ENCODE assay signal across 17 cellular contexts in the genomic region with DNA sequence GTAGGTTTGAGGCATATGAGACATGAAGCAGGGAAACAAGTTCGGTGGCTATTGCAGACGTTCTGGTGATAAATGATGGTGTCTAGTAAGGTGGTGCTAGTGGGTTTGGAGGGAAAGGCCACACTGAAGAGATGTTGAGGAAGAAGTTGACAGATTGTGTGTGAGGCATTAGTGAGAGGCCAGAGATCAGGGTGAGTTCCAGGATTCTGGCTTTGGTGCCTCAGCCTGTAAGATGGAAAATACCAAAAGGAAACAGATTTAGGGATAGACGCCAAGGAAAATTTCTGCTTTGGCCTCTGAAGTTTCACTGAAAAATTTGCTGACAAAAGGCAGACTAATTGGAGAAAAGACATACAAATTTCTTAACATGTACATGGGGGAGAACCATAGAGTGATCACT.
"Had no signal": no experiment of that assay in that cellular context is flagged by ENCODE, and none has a peak within 500 bp of the region (broad histone marks: within the 10 kb centered on the region; RNA-seq: fewer than 3 reads in every experiment).

No MANE protein-coding gene starts in this region.

- ATAC-seq: naive thymus-derived CD4-positive, alpha-beta T cell; stimulated activated naive CD8-positive, alpha-beta T cell treated with anti-CD3 and anti-CD28 coated beads, Interleukin-15, Interleukin-2, amounts not matched to agents 100 U/mL and 50 U/mL, for 24 hours had no signal

- H3K27me3 ChIP-seq: esophagus squamous epithelium, hepatocyte, thyroid gland had no signal

- DNase-seq: activated CD4-positive, alpha-beta T cell treated with anti-CD3 and anti-CD28 coated beads, Interleukin-2, amount 10 ng/mL, durations not matched to agents 7 days and 5 days; activated CD4-positive, CD25-positive, alpha-beta regulatory T cell; activated effector memory CD4-positive, alpha-beta T cell treated with Interleukin-2 at 50 U/mL for 16 hours; activated T-cell treated with anti-CD3 and anti-CD28 coated beads, Interleukin-2, amount 50 U/mL, for 1 hour; amniotic stem cell; esophagus squamous epithelium; naive thymus-derived CD4-positive, alpha-beta T cell; SHP77 treated with DMSO at 0.1 percent for 48 hours; stimulated activated CD4-positive, alpha-beta T cell treated with anti-CD3 and anti-CD28 coated beads, Interleukin-12 subunit alpha, Interleukin-12 subunit beta, amount 100 ng/mL, for 4 hours; stimulated activated CD4-positive, alpha-beta T cell treated with anti-CD3 and anti-CD28 coated beads, Interleukin-2, amount 100 ng/mL, for 48 hours; stimulated activated naive CD8-positive, alpha-beta T cell treated with anti-CD3 and anti-CD28 coated beads, Interleukin-15, Interleukin-2, amounts not matched to agents 100 U/mL and 50 U/mL, for 24 hours; T-helper 2 cell; thyroid gland had no signal

- H3K4me3 ChIP-seq: esophagus squamous epithelium, hepatocyte, thyroid gland had no signal

- H2AFZ ChIP-seq: hepatocyte had no signal

- FAIRE-seq: bronchial epithelial cell, endometrium had no signal

- H3K27ac ChIP-seq: esophagus squamous epithelium, hepatocyte, neutrophil, thyroid gland had no signal

- H3K4me2 ChIP-seq: hepatocyte had no signal

- H3K36me3 ChIP-seq: esophagus squamous epithelium, neutrophil, thyroid gland had no signal

- H3K9me3 ChIP-seq: esophagus squamous epithelium, neutrophil, thyroid gland had no signal

- H3K79me2 ChIP-seq: hepatocyte had no signal

- H3K4me1 ChIP-seq: esophagus squamous epithelium, thyroid gland had no signal
